ENCODE assay signal across 26 cellular contexts in genomic region chr3:77381426-77381825, GRCh38.
DNase-seq lines count a peak whose midpoint lies in the region; ATAC-seq and TF ChIP-seq lines count a peak whose summit lies in the region.
"Had no signal": no experiment of that assay in that cellular context is flagged by ENCODE, and none has a peak within 500 bp of the region (broad histone marks: within the 10 kb centered on the region; RNA-seq: fewer than 3 reads in every experiment).

No MANE protein-coding gene starts in this region.

- DNase-seq in SK-N-MC (ENCODE audit: low read depth, low spot score), result peak; percentile 5
- peak; percentile 19 for DNase-seq in adipocyte (ENCODE audit: low read depth)
- DNase-seq in foreskin melanocyte, result peak; percentile 65
- DNase-seq in nephron progenitor cell, result no peak
- DNase-seq in superior temporal gyrus (ENCODE audit: extremely low spot score), result no peak
- DNase-seq in NCI-H2081 treated with DMSO at 0.1 percent for 48 hours (lab: John Stamatoyannopoulos, UW), result no peak
- DNase-seq: 8988T; ACHN; BE2C; C1 segment of cervical spinal cord; CD4-positive, alpha-beta memory T cell; CD4-positive, CD25-positive, alpha-beta regulatory T cell; CD8-positive, alpha-beta memory T cell; COR-L47; DMS 273 treated with DMSO at 0.1 percent for 48 hours; DMS153; DMS53; DMS79; DND-41; EL; GDM1 had no signal

- H3K27ac ChIP-seq in SK-N-MC, result no peak overlapping the region
- H3K27ac ChIP-seq: BLaER1 had no signal

- H3K36me3 ChIP-seq in SK-N-MC (ENCODE audit: insufficient read depth, low read length) (no peaks in the 10 kb centered on the region), adipocyte (ENCODE audit: control insufficient read depth, insufficient read depth, low read length, severe bottlenecking) (no peaks in the 10 kb centered on the region)
- H3K36me3 ChIP-seq: BE2C, BLaER1 had no signal

- H3K9me3 ChIP-seq in SK-N-MC (ENCODE audit: low read depth, low read length), result no peaks in the 10 kb centered on the region
- H3K9me3 ChIP-seq in adipocyte (ENCODE audit: control insufficient read depth, low read length), result no peaks in the 10 kb centered on the region
- H3K9me3 ChIP-seq: BE2C, BLaER1 had no signal

- H3K4me3 ChIP-seq in SK-N-MC (no peak overlapping the region), adipocyte (ENCODE audit: low read length) (no peak overlapping the region)
- H3K4me3 ChIP-seq: BLaER1, GM12878 had no signal

- peak overlapping the region; percentile 26 for H3K27ac Mint-ChIP-seq in nephron progenitor cell
- H3K27ac Mint-ChIP-seq: CD14-positive monocyte; CD4-positive, alpha-beta memory T cell; CD4-positive, CD25-positive, alpha-beta regulatory T cell; CD8-positive, alpha-beta memory T cell had no signal

- no peaks in the 10 kb centered on the region for H3K36me3 Mint-ChIP-seq in nephron progenitor cell (ENCODE audit: low read depth)
- H3K36me3 Mint-ChIP-seq: CD14-positive monocyte; CD4-positive, alpha-beta memory T cell; CD4-positive, CD25-positive, alpha-beta regulatory T cell; CD8-positive, alpha-beta memory T cell had no signal

- H3K4me1 Mint-ChIP-seq in nephron progenitor cell, result peaks cover 11% of the 10 kb centered on the region
- H3K4me1 Mint-ChIP-seq: CD14-positive monocyte; CD4-positive, alpha-beta memory T cell; CD4-positive, CD25-positive, alpha-beta regulatory T cell; CD8-positive, alpha-beta memory T cell had no signal

- H3K9ac ChIP-seq in SK-N-MC (ENCODE audit: insufficient read length) (no peak overlapping the region), adipocyte (ENCODE audit: low read length) (no peak overlapping the region)
- H3K9ac ChIP-seq: BLaER1 had no signal

- H3K4me1 ChIP-seq in adipocyte (ENCODE audit: control insufficient read depth, insufficient read depth, low read length), result no peaks in the 10 kb centered on the region
- H3K4me1 ChIP-seq: BE2C, BLaER1 had no signal

- TF ChIP-seq CTCF in nephron progenitor cell (IDR thresholded peaks at IDR 0.05), result no peak

- no peaks in the 10 kb centered on the region for H3K27me3 Mint-ChIP-seq in nephron progenitor cell (ENCODE audit: low read depth, poor library complexity)
- H3K27me3 Mint-ChIP-seq: CD4-positive, alpha-beta memory T cell; CD4-positive, CD25-positive, alpha-beta regulatory T cell; CD8-positive, alpha-beta memory T cell had no signal

- H3K9me3 Mint-ChIP-seq in nephron progenitor cell, result no peaks in the 10 kb centered on the region

- no peak overlapping the region for H3K4me3 Mint-ChIP-seq in nephron progenitor cell
- H3K4me3 Mint-ChIP-seq: CD14-positive monocyte; CD4-positive, alpha-beta memory T cell; CD4-positive, CD25-positive, alpha-beta regulatory T cell; CD8-positive, alpha-beta memory T cell had no signal

- no peaks in the 10 kb centered on the region for H3K27me3 ChIP-seq in adipocyte (replicated peaks; ENCODE audit: control insufficient read depth, insufficient read depth, low read length)
- H3K27me3 ChIP-seq: BE2C, BLaER1 had no signal

- no peak for ATAC-seq in HG02571 (IDR thresholded peaks at IDR 0.05; ENCODE audit: unreplicated experiment)
- ATAC-seq in GM18867 (IDR thresholded peaks at IDR 0.05; ENCODE audit: unreplicated experiment), result no peak
- ATAC-seq: GM12878 had no signal

Comparison
In these comparisons a context has a peak if more than half of its experiments do, and no peak if none do; other contexts are left out.
1. DNase-seq: peak in SK-N-MC (single experiment), adipocyte (single experiment) and foreskin melanocyte (single experiment); none in nephron progenitor cell (single experiment), superior temporal gyrus (single experiment) and NCI-H2081 treated with DMSO at 0.1 percent for 48 hours (single experiment).